8 cellular contexts compared by ENCODE assay signal in the genomic region with DNA sequence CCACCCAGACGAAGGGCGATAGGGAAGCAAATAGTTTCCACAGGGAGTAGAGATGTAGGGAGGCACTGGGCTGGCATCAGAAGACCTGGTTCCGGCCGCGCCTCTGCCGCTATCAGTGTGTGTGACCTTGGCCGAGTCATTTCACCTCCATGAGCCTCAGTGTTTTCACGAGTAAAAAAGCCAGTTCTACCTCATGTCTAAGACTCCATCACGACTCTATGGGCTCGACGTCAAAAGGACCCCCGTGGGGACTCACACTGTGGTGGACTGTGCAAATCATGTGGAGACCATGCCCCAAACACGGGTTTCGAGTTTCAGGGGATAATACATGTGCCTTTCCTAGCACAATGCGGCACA. TPM values are rescaled to one million over a fixed set of nuclear protein-coding genes. Genes with fewer than 3 reads are reported as not detected.
DNase-seq lines count a peak whose midpoint lies in the region; ATAC-seq and TF ChIP-seq lines count a peak whose summit lies in the region.

No MANE protein-coding gene starts in this region.

- CTCF ChIA-PET in Calu3 (lab: Charles Lee) = no interaction called here

- no peaks in the 10 kb centered on the region for H3K27me3 Mint-ChIP-seq in Calu3 (ENCODE audit: unreplicated experiment)
- peaks cover 2% of the 10 kb centered on the region for H3K27me3 Mint-ChIP-seq in osteocyte (ENCODE audit: unreplicated experiment)

- no TSS peak for BruUV-seq in Calu3 (replicated peaks; lab: Mats Ljungman, UMichigan)

- peaks cover 8% of the 10 kb centered on the region for H3K4me1 Mint-ChIP-seq in Calu3 (ENCODE audit: low read depth, unreplicated experiment)
- peaks cover 37% of the 10 kb centered on the region for H3K4me1 Mint-ChIP-seq in osteocyte (ENCODE audit: unreplicated experiment)

- H3K36me3 Mint-ChIP-seq in Calu3 (ENCODE audit: insufficient read depth, unreplicated experiment) (peaks cover 22% of the 10 kb centered on the region), osteocyte (ENCODE audit: unreplicated experiment) (no peaks in the 10 kb centered on the region)

- intact Hi-C loops in Calu3 (cut with micrococcal nuclease; ENCODE audit: unreplicated experiment) = no loop called here

- H3K4me3 Mint-ChIP-seq in Calu3 (ENCODE audit: low read depth, unreplicated experiment) (peak overlapping the region; percentile 76), osteocyte (ENCODE audit: unreplicated experiment) (peak overlapping the region; percentile 77)

- DNase-seq in Calu3 (no peak), RKO (ENCODE audit: low spot score) (peak; percentile 42), epithelial cell of proximal tubule (ENCODE audit: low read depth) (no peak), osteocyte (ENCODE audit: extremely low spot score, unreplicated experiment) (peak; percentile 76), hepatic stellate cell (ENCODE audit: low spot score) (no peak), CD1c-positive myeloid dendritic cell (ENCODE audit: extremely low spot score) (no peak)

- ATAC-seq in GM21737 (IDR thresholded peaks at IDR 0.05; ENCODE audit: unreplicated experiment) (no peak), HG03460 (IDR thresholded peaks at IDR 0.05; ENCODE audit: unreplicated experiment) (no peak)

- H3K4me3 ChIP-seq in epithelial cell of proximal tubule (ENCODE audit: low read depth, low read length) = peak overlapping the region; percentile 70

- H3K9me3 Mint-ChIP-seq in Calu3 (ENCODE audit: low read depth, unreplicated experiment) (no peaks in the 10 kb centered on the region), osteocyte (ENCODE audit: unreplicated experiment) (no peaks in the 10 kb centered on the region)

- peak overlapping the region; percentile 60 for H3K27ac Mint-ChIP-seq in Calu3 (ENCODE audit: unreplicated experiment)
- H3K27ac Mint-ChIP-seq in osteocyte (ENCODE audit: unreplicated experiment) = peak overlapping the region; percentile 70

- TF ChIP-seq CTCF in Calu3 (IDR thresholded peaks at IDR 0.05; ENCODE audit: unreplicated experiment) (no peak), epithelial cell of proximal tubule (conservative IDR thresholded peaks at IDR 0.05; ENCODE audit: low read depth, low read length) (no peak), osteocyte (IDR thresholded peaks at IDR 0.05) (no peak)

RNA-seq across cellular contexts. Expression of gene RAB11FIP2, which starts 0.6 kb away (rescaled TPM):
- 11.0 and 12.6 TPM in 2 replicates for total RNA-seq in Calu3 (2022)
- total RNA-seq in epithelial cell of proximal tubule = 6.1 and 8.5 TPM in 2 replicates
- total RNA-seq in osteocyte = 22.9 and 23.1 TPM in 2 replicates

Comparison
In these comparisons a context has a peak if more than half of its experiments do, and no peak if none do; other contexts are left out.
1. DNase-seq: peak in RKO (single experiment) and osteocyte (single experiment); none in Calu3 (single experiment), epithelial cell of proximal tubule (single experiment), hepatic stellate cell (single experiment) and CD1c-positive myeloid dendritic cell (single experiment).